Comparison of ENCODE assay signal across 10 cellular contexts in the genomic region with DNA sequence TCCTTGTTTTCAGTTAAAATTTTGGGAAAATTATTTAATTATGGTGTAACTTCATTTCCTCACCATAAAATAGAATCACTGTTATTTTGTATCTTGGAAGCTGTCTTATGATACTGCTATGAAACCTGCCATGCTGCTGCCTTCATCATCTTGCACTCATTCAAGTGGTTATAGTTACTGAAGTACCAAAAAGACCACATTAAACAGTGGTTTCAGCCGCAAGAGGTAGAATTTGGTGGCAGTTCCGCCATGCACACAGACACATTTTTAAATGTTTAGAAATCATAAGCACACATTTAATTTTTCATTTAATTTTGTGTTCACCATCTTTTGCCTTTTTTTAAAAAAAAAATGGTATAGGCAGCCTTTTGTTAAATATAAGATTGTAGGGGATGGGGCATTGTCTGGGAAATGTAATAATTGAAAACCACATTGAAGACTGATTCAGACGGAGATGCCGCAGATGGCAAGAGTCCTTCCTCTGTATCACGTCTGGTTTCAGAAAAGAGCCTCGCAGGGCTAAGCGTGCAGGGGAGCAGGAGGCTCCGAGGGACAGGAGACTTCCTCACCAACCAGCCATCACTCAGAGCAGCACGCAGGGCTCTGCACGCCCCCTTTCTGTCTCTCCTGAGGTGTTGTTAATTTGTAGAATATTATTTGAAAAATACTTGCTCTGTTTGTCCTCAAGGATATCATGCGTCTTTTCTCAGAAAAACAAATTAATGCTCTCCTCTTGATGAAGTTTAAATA.
A peak's percentile ranks its signal among the peaks of the same experiment; 100 is the strongest.
DNase-seq lines count a peak whose midpoint lies in the region; ATAC-seq and TF ChIP-seq lines count a peak whose summit lies in the region.
"Had no signal": no experiment of that assay in that cellular context is flagged by ENCODE, and none has a peak within 500 bp of the region (broad histone marks: within the 10 kb centered on the region; RNA-seq: fewer than 3 reads in every experiment).

No MANE protein-coding gene starts in this region.

- H3K27me3 ChIP-seq in vagina, result no peaks in the 10 kb centered on the region
- H3K27me3 ChIP-seq: tibial artery had no signal

- intact Hi-C loops in vagina (cut with DNase I), result no loop called here

- DNase-seq in activated gamma-delta T cell treated with anti-CD3 and anti-CD28 coated beads, Interleukin-2, amount 50 U/mL, for 16 hours (ENCODE audit: low read depth), result peak; percentile 14
- DNase-seq in stimulated activated CD8-positive, alpha-beta memory T cell treated with anti-CD3 and anti-CD28 coated beads, Interleukin-15, amount 100 ng/mL, for 48 hours (ENCODE audit: low read depth in 2 of 2), result peak; percentile 35 to 46
- DNase-seq in NCI-H1436 treated with DMSO at 0.1 percent for 48 hours (lab: John Stamatoyannopoulos, UW) (no peak), vagina (ENCODE audit: extremely low spot score in 2 of 2) (no peak), GM19240 (ENCODE audit: insufficient read length, low spot score) (no peak)
- DNase-seq: NCI-H446, tibial artery had no signal

- no peaks in the 10 kb centered on the region for H3K9me3 ChIP-seq in vagina
- H3K9me3 ChIP-seq: tibial artery had no signal

- no peak for TF ChIP-seq CTCF in vagina (IDR thresholded peaks at IDR 0.05)

- TF ChIP-seq POLR2A in vagina (IDR thresholded peaks at IDR 0.05), result no peak

- H3K4me1 ChIP-seq in vagina, result no peaks in the 10 kb centered on the region

- ATAC-seq in GM19468 (IDR thresholded peaks at IDR 0.05; ENCODE audit: extremely low read depth, unreplicated experiment), result peak; percentile 27
- peak; percentile 69 for ATAC-seq in HG03442 (IDR thresholded peaks at IDR 0.05; ENCODE audit: unreplicated experiment)
- ATAC-seq in HG02870 (IDR thresholded peaks at IDR 0.05; ENCODE audit: unreplicated experiment), result no peak

- no peak overlapping the region for H3K4me3 ChIP-seq in vagina
- H3K4me3 ChIP-seq: tibial artery had no signal

- no peak overlapping the region for H3K27ac ChIP-seq in vagina

- H3K36me3 ChIP-seq in vagina, result no peaks in the 10 kb centered on the region
- H3K36me3 ChIP-seq: tibial artery had no signal

Comparison
In these comparisons a context has a peak if more than half of its experiments do, and no peak if none do; other contexts are left out.
1. DNase-seq: peak in activated gamma-delta T cell treated with anti-CD3 and anti-CD28 coated beads, Interleukin-2, amount 50 U/mL, for 16 hours (single experiment) and stimulated activated CD8-positive, alpha-beta memory T cell treated with anti-CD3 and anti-CD28 coated beads, Interleukin-15, amount 100 ng/mL, for 48 hours (2 of 2); none in NCI-H1436 treated with DMSO at 0.1 percent for 48 hours (single experiment), vagina (0 of 2) and GM19240 (single experiment).